ENCODE assay signal across 1 cellular context in genomic region chr14:54704768-54705167, GRCh38.
TF ChIP-seq lines count a peak whose summit lies in the region.

No MANE protein-coding gene starts in this region.

TF ChIP-seq in liver, 16 proteins besides CTCF, POLR2A, EP300 and RAD21 (continued from another document):
- TF ChIP-seq REST (IDR thresholded peaks at IDR 0.05) = no peak
- no peak for TF ChIP-seq NR2F2 (IDR thresholded peaks at IDR 0.05)
- no peak for TF ChIP-seq HNF4G (IDR thresholded peaks at IDR 0.05)
- peak; percentile 24 for TF ChIP-seq YY1 (IDR thresholded peaks at IDR 0.05)
- TF ChIP-seq GABPA (IDR thresholded peaks at IDR 0.05 in 1 of 2, conservative IDR thresholded peaks at IDR 0.05 in 1 of 2) = no peak
- TF ChIP-seq FOXA1 (IDR thresholded peaks at IDR 0.05) = no peak
- peak; percentile 28 to 56 for TF ChIP-seq RXRA (IDR thresholded peaks at IDR 0.05)
- no peak for TF ChIP-seq ATF3 (IDR thresholded peaks at IDR 0.05)
- peak; percentile 80 to 82 for TF ChIP-seq HNF4A (conservative IDR thresholded peaks at IDR 0.05)
- no peak for TF ChIP-seq ZBTB33 (IDR thresholded peaks at IDR 0.05)
- peak; percentile 7 for TF ChIP-seq SP1 (IDR thresholded peaks at IDR 0.05)
- no peak for TF ChIP-seq TAF1 (conservative IDR thresholded peaks at IDR 0.05)
- TF ChIP-seq FOXA2 (IDR thresholded peaks at IDR 0.05) = peak; percentile 24
